Comparison of ENCODE assay signal across 8 cellular contexts in genomic region chr6:143842468-143842901, GRCh38. TPM values are rescaled to one million over a fixed set of nuclear protein-coding genes. Genes with fewer than 3 reads are reported as not detected.
DNase-seq lines count a peak whose midpoint lies in the region; ATAC-seq, FAIRE-seq and TF ChIP-seq lines count a peak whose summit lies in the region.

No MANE protein-coding gene starts in this region.

- ATAC-seq in HG03378 (IDR thresholded peaks at IDR 0.05; ENCODE audit: unreplicated experiment) = peak; percentile 13
- ATAC-seq in stimulated activated naive B cell treated with anti-CD40 and anti-IgM and Interleukin-4, amounts not matched to agents 10 μg/mL and 1 μg/mL and 100 μg/mL, for 72 hours (replicated peaks) = peak; percentile 61 to 67

- H3K79me2 ChIP-seq in astrocyte (ENCODE audit: insufficient read depth, low read length) = peaks cover 39% of the 10 kb centered on the region

- TF ChIP-seq CTCF in Caco-2 (IDR thresholded peaks at IDR 0.05; ENCODE audit: insufficient read depth in 1 of 2, low read depth in 1 of 2, low read length in 1 of 2, severe bottlenecking in 1 of 2, unreplicated experiment in 1 of 2) (no peak), astrocyte (IDR thresholded peaks at IDR 0.05; ENCODE audit: insufficient read depth, low read depth, low read length) (no peak)

- H3K27ac ChIP-seq in astrocyte (ENCODE audit: low read depth, low read length) = peak overlapping the region; percentile 93

- H3K9me3 Mint-ChIP-seq in Caco-2 (ENCODE audit: unreplicated experiment) (no peaks in the 10 kb centered on the region), astrocyte (ENCODE audit: unreplicated experiment) (no peaks in the 10 kb centered on the region)
- H3K9me3 Mint-ChIP-seq in stimulated activated naive B cell treated with anti-CD40 and anti-IgM and Interleukin-4, amounts not matched to agents 10 μg/mL and 1 μg/mL and 100 μg/mL, for 72 hours = peaks cover 0 to 1% of the 10 kb centered on the region in 2 donors

- H3K27ac Mint-ChIP-seq in Caco-2 (ENCODE audit: unreplicated experiment) (peak overlapping the region; percentile 94), astrocyte (ENCODE audit: unreplicated experiment) (peak overlapping the region; percentile 94)
- H3K27ac Mint-ChIP-seq in stimulated activated naive B cell treated with anti-CD40 and anti-IgM and Interleukin-4, amounts not matched to agents 10 μg/mL and 1 μg/mL and 100 μg/mL, for 72 hours = peak overlapping the region; percentile 96

- H3K4me3 ChIP-seq in Caco-2 (ENCODE audit: low read depth, low read length) (peak overlapping the region; percentile 78), astrocyte (ENCODE audit: insufficient read depth, low read depth, low read length) (peak overlapping the region; percentile 77)

- CTCF ChIA-PET in Caco-2 (lab: Charles Lee) = interaction anchor here (0.9 to 2.0 kb wide), 2 partner anchors 10 to 267 kb away, joined by 3 to 17 read pairs; no protein-coding TSS in a partner anchor

- peak overlapping the region; percentile 92 for H3K4me3 Mint-ChIP-seq in Caco-2 (ENCODE audit: unreplicated experiment)
- peak overlapping the region; percentile 98 for H3K4me3 Mint-ChIP-seq in astrocyte (ENCODE audit: unreplicated experiment)
- peak overlapping the region; percentile 92 to 96 for H3K4me3 Mint-ChIP-seq in stimulated activated naive B cell treated with anti-CD40 and anti-IgM and Interleukin-4, amounts not matched to agents 10 μg/mL and 1 μg/mL and 100 μg/mL, for 72 hours

- H3K27me3 Mint-ChIP-seq in Caco-2 (ENCODE audit: insufficient read depth, unreplicated experiment) (no peaks in the 10 kb centered on the region), astrocyte (ENCODE audit: low read depth, unreplicated experiment) (no peaks in the 10 kb centered on the region)
- peaks cover 0 to 7% of the 10 kb centered on the region in 2 donors for H3K27me3 Mint-ChIP-seq in stimulated activated naive B cell treated with anti-CD40 and anti-IgM and Interleukin-4, amounts not matched to agents 10 μg/mL and 1 μg/mL and 100 μg/mL, for 72 hours

- peaks cover 1% of the 10 kb centered on the region; the same call in 1 of the 2 replicates for H3K36me3 ChIP-seq in Caco-2 (ENCODE audit: control insufficient read depth, insufficient read depth, low read length)
- peaks cover 27% of the 10 kb centered on the region for H3K36me3 ChIP-seq in astrocyte (ENCODE audit: insufficient read depth, low read length)

- POLR2A ChIA-PET in Caco-2 (lab: Charles Lee) = interaction anchor here (0.6 to 1.6 kb wide), 13 partner anchors 14 to 392 kb away, joined by 3 to 7 read pairs (median 3); partner anchors contain the start of genes ADAT2, PEX3, PHACTR2 and SF3B5

- H3K9me3 ChIP-seq in Caco-2 (no peaks in the 10 kb centered on the region), astrocyte (ENCODE audit: insufficient read depth, low read depth, low read length) (no peaks in the 10 kb centered on the region)

- H3K4me1 Mint-ChIP-seq in Caco-2 (ENCODE audit: low read depth, unreplicated experiment) (peaks cover 7% of the 10 kb centered on the region), astrocyte (ENCODE audit: low read depth, unreplicated experiment) (peaks cover 4% of the 10 kb centered on the region)
- peaks cover 7 to 34% of the 10 kb centered on the region in 2 donors for H3K4me1 Mint-ChIP-seq in stimulated activated naive B cell treated with anti-CD40 and anti-IgM and Interleukin-4, amounts not matched to agents 10 μg/mL and 1 μg/mL and 100 μg/mL, for 72 hours

- peaks cover 46% of the 10 kb centered on the region for H3K36me3 Mint-ChIP-seq in Caco-2 (ENCODE audit: insufficient read depth, unreplicated experiment)
- no peaks in the 10 kb centered on the region for H3K36me3 Mint-ChIP-seq in astrocyte (ENCODE audit: low read depth, unreplicated experiment)
- H3K36me3 Mint-ChIP-seq in stimulated activated naive B cell treated with anti-CD40 and anti-IgM and Interleukin-4, amounts not matched to agents 10 μg/mL and 1 μg/mL and 100 μg/mL, for 72 hours = peaks cover 23 to 26% of the 10 kb centered on the region in 2 donors

- intact Hi-C loops in Caco-2 (cut with micrococcal nuclease; ENCODE audit: unreplicated experiment) = loop anchor here (2.0 to 5.0 kb wide), 2 partner anchors 170 to 268 kb away; no protein-coding TSS in a partner anchor

- DNase-seq in Caco-2 (no peak), astrocyte (ENCODE audit: low read depth) (peak; percentile 53), NCI-H2081 treated with DMSO at 0.1 percent for 48 hours (lab: John Stamatoyannopoulos, UW) (no peak)
- no peak for DNase-seq in stimulated activated naive B cell treated with anti-CD40 and anti-IgM and Interleukin-4, amounts not matched to agents 10 μg/mL and 1 μg/mL and 100 μg/mL, for 72 hours
- no peak for DNase-seq in central memory CD4-positive, alpha-beta T cell
- DNase-seq in activated CD4-positive, CD25-positive, alpha-beta regulatory T cell treated with anti-CD3 and anti-CD28 coated beads, Interleukin-2, amount 50 U/mL, for 72 hours = no peak

- FAIRE-seq in astrocyte (lab: Jason Lieb, UNC) (no peak), islet of Langerhans (lab: Jason Lieb, UNC) (peak; percentile 36)

- TSS peak; percentile 98 for BruUV-seq in Caco-2 (replicated peaks; lab: Mats Ljungman, UMichigan)

- no peaks in the 10 kb centered on the region for H4K20me1 ChIP-seq in astrocyte (ENCODE audit: insufficient read depth, low read length)

- H3K27me3 ChIP-seq in Caco-2 (replicated peaks; ENCODE audit: control insufficient read depth, insufficient read depth, low read length) (no peaks in the 10 kb centered on the region), astrocyte (ENCODE audit: insufficient read depth, low read length) (no peaks in the 10 kb centered on the region)

- H3K4me1 ChIP-seq in Caco-2 (peaks cover 9% of the 10 kb centered on the region; the same call in 1 of the 2 replicates), astrocyte (ENCODE audit: insufficient read depth, low read length) (peaks cover 9% of the 10 kb centered on the region)

- peak overlapping the region; percentile 88 for H2AFZ ChIP-seq in astrocyte (ENCODE audit: low read depth, low read length)

- H3K4me2 ChIP-seq in astrocyte (ENCODE audit: low read length) = peak overlapping the region; percentile 97

- peak overlapping the region; percentile 98 for H3K9ac ChIP-seq in astrocyte (ENCODE audit: low read length)

RNA-seq across cellular contexts. Expression of gene LTV1, which starts 0.7 kb away (rescaled TPM):
- total RNA-seq in Caco-2 (2022) = 36.2 and 38.1 TPM in 2 replicates
- total RNA-seq in astrocyte = 21.6 and 25.4 TPM in 2 replicates

RNA-seq across cellular contexts. Expression of gene ZC2HC1B, which starts 21.8 kb away (rescaled TPM):
- total RNA-seq in Caco-2 (2022) (not detected in 2 replicates), astrocyte (not detected in 2 replicates)
